Comparison of ENCODE assay signal across 27 cellular contexts in genomic region chr13:39815345-39816111, GRCh38.
DNase-seq lines count a peak whose midpoint lies in the region; ATAC-seq, FAIRE-seq and TF ChIP-seq lines count a peak whose summit lies in the region.
"Had no signal": no experiment of that assay in that cellular context is flagged by ENCODE, and none has a peak within 500 bp of the region (broad histone marks: within the 10 kb centered on the region; RNA-seq: fewer than 3 reads in every experiment).

No MANE protein-coding gene starts in this region.

- H3K4me1 ChIP-seq in ovary (ENCODE audit: insufficient read depth) = peaks cover 15% of the 10 kb centered on the region
- H3K4me1 ChIP-seq: prostate gland, uterus had no signal

- TF ChIP-seq CTCF in ovary (IDR thresholded peaks at IDR 0.05) (peak in 2 of 3 donors; percentile 18 to 31), D721Med (IDR thresholded peaks at IDR 0.05; ENCODE audit: insufficient read depth, missing control alignments) (no peak)

- H3K27ac ChIP-seq in ovary = peak overlapping the region in 1 of 2 donors; percentile 80
- H3K27ac ChIP-seq: C4-2B, prostate gland had no signal

- TF ChIP-seq EP300 in ovary (IDR thresholded peaks at IDR 0.05) = no peak

- intact Hi-C loops in Right ventricle myocardium inferior (cut with DNase I) (no loop called here), cardiac septum (cut with DNase I) (no loop called here), left cardiac atrium (cut with DNase I) (no loop called here), ovary (cut with DNase I) (loop anchor here in 2 of 4 donors (5.0 to 10.0 kb wide), 4 partner anchors 82 to 852 kb away; partner anchors contain the start of gene FOXO1 (in 1 of the 2))

- H3K36me3 ChIP-seq in ovary = no peaks in the 10 kb centered on the region
- H3K36me3 ChIP-seq: prostate gland, uterus had no signal

- in situ Hi-C loops in G401 (cut with HindIII; ENCODE audit: low sequenced_read_pairs) = no loop called here

- no peak for DNase-seq in Right ventricle myocardium inferior (ENCODE audit: missing footprints)
- DNase-seq in cardiac septum (ENCODE audit: low spot score) = no peak
- DNase-seq in dermis blood vessel endothelial cell = peak; percentile 71
- DNase-seq in left cardiac atrium = no peak
- peak; percentile 42 to 60 (median 54) for DNase-seq in ovary
- no peak for DNase-seq in D721Med (ENCODE audit: insufficient read length, low spot score)
- DNase-seq in NCI-H69 (lab: John Stamatoyannopoulos, UW) = no peak
- no peak for DNase-seq in G401 (ENCODE audit: low spot score)
- DNase-seq: activated B cell treated with CpG ODN at 0.5 μM for 24 hours; activated CD4-positive, alpha-beta memory T cell treated with anti-CD3 and anti-CD28 coated beads, Interleukin-2, amount 10 ng/mL, durations not matched to agents 7 days and 5 days; activated gamma-delta T cell; erythroblast; glutamatergic neuron; NCI-H1105; NCI-H2081; NCI-H510A treated with DMSO at 0.1 percent for 48 hours; RPMI8226; small intestine; stimulated activated CD4-positive, alpha-beta T cell treated with anti-CD3 and anti-CD28 coated beads, Interleukin-2, amount 100 ng/mL, for 48 hours; stimulated activated naive B cell treated with anti-CD40 and anti-IgM and Interleukin-4, amounts not matched to agents 10 μg/mL and 1 μg/mL and 100 μg/mL, for 72 hours; T1000; uterus had no signal

- ATAC-seq in Right ventricle myocardium inferior (peak; percentile 57), left cardiac atrium (peak; percentile 51 to 57)
- ATAC-seq: GM23338, HepG2 had no signal

- no peaks in the 10 kb centered on the region for H3K9me3 ChIP-seq in ovary
- H3K9me3 ChIP-seq: prostate gland, uterus had no signal

- H3K4me3 ChIP-seq in ovary = no peak overlapping the region
- H3K4me3 ChIP-seq: GM23338, prostate gland, uterus had no signal

- no peaks in the 10 kb centered on the region for H3K27me3 ChIP-seq in ovary
- H3K27me3 ChIP-seq: uterus had no signal

- WGBS in ovary, 3 donors = 9 to 21% (median 10%) methylated on average over 5 of the region's 5 CpGs

- FAIRE-seq in D721Med (lab: Jason Lieb, UNC) = no peak
- FAIRE-seq: bronchial epithelial cell, HepG2, small intestine had no signal

- TF ChIP-seq POLR2A in ovary (IDR thresholded peaks at IDR 0.05) = no peak

Comparison
In these comparisons a context has a peak if more than half of its experiments do, and no peak if none do; other contexts are left out.
1. DNase-seq: peak in dermis blood vessel endothelial cell (single experiment) and ovary (5 of 5); none in Right ventricle myocardium inferior (single experiment), cardiac septum (single experiment), left cardiac atrium (single experiment), D721Med (single experiment), NCI-H69 (single experiment) and G401 (single experiment).